15 cellular contexts compared by ENCODE assay signal in the genomic region with DNA sequence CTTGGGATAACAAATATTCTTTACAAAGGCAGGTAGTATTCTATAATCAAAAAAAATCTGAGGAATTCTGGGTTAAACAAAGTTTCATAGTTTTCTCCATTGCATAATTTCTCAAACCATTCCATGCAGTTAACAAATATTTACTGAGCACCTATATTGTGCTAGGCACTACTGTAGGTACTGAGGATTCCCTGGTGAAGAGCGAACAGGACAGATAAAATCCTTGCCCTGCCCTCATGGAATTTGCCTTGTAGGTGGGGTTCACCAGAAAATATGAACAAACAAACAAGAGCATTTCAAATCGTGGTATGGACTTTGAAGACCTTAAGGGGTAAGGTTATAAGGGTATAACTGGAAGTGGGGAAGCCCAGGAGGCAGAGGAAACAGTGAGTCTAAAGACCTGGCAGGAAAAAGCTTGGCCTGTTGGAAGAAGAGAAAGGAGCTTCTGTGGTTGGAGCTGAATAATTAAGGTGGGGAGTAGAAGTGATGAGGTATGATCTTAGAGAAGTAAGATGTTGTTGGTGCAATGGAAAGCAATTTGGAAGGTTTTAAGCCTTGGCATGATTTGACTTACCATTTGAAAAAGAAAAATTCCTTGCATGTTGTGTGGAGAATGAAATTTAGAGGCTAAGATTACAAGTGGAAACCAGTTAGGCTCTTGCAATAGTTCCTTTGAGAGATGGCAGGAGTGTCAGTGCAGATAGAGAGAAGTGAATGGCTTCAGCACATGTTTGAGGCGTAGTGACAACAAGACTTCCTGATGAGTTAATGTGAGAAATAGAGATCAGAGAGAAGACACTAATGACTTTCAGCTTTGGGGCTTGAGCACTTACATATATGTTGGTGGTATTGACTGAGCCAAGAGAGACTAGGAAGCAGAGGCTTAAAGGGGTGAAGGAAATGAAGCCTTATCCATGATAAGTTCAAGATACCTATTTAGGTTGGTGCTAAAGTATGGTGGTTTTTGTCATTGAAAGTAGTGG. TPM values are rescaled to one million over a fixed set of nuclear protein-coding genes. Genes with fewer than 3 reads are reported as not detected.
DNase-seq lines count a peak whose midpoint lies in the region; ATAC-seq and TF ChIP-seq lines count a peak whose summit lies in the region.
"Had no signal": no experiment of that assay in that cellular context is flagged by ENCODE, and none has a peak within 500 bp of the region (broad histone marks: within the 10 kb centered on the region; RNA-seq: fewer than 3 reads in every experiment).

No MANE protein-coding gene starts in this region.

- no peak overlapping the region for H4K8ac ChIP-seq in mesendoderm (ENCODE audit: low read depth, low read length)

- no peaks in the 10 kb centered on the region for H3K9me3 Mint-ChIP-seq in activated T-helper 17 cell treated with anti-CD3 and anti-CD28 coated beads, Interleukin-2, amount 50 U/mL, for 72 hours
- H3K9me3 Mint-ChIP-seq: dendritic cell treated with granulocyte-macrophage colony-stimulating factor and Interleukin-4, amounts not matched to agents 40 ng/mL and 50 ng/mL, for 4 days; memory B cell had no signal

- no CpG with 5 or more reads among the region's 3 CpGs for WGBS in mesendoderm (ENCODE audit: extremely low coverage, insufficient coverage, low lambda C conversion rate)
- WGBS in esophagus muscularis mucosa: 88% methylated on average over 3 of the region's 3 CpGs

- no peak overlapping the region for H2AK5ac ChIP-seq in mesendoderm (ENCODE audit: low read length)

- H3K36me3 ChIP-seq in mesendoderm (ENCODE audit: control insufficient read depth, insufficient read depth, low read length): no peaks in the 10 kb centered on the region
- no peaks in the 10 kb centered on the region for H3K36me3 ChIP-seq in esophagus muscularis mucosa
- H3K36me3 ChIP-seq: pancreas had no signal

- H3K9ac ChIP-seq in mesendoderm (ENCODE audit: low read length): no peak overlapping the region

- H3K27me3 ChIP-seq in mesendoderm (ENCODE audit: insufficient read depth, low read length, poor library complexity) (no peaks in the 10 kb centered on the region), esophagus muscularis mucosa (no peaks in the 10 kb centered on the region)
- H3K27me3 ChIP-seq: pancreas had no signal

- no peak overlapping the region for H2BK5ac ChIP-seq in mesendoderm (ENCODE audit: low read length)

- no peak overlapping the region for H3K18ac ChIP-seq in mesendoderm (ENCODE audit: low read length)

- H3K79me2 ChIP-seq in mesendoderm (ENCODE audit: control insufficient read depth, insufficient read depth, low read length): no peaks in the 10 kb centered on the region

- intact Hi-C loops in esophagus muscularis mucosa (cut with DNase I): loop anchor here (10.0 kb wide), 1 partner anchor 60 kb away; a partner anchor contains a TSS

- no peak overlapping the region for H4K5ac ChIP-seq in mesendoderm (ENCODE audit: low read length)

- ATAC-seq in GM19043 (IDR thresholded peaks at IDR 0.05; ENCODE audit: low read depth, unreplicated experiment) (peak; percentile 48), HG02885 (IDR thresholded peaks at IDR 0.05; ENCODE audit: poor library complexity, unreplicated experiment) (peak; percentile 73)
- ATAC-seq in activated T-helper 17 cell treated with anti-CD3 and anti-CD28 coated beads, Interleukin-2, amount 50 U/mL, for 72 hours (replicated peaks): peak; percentile 77
- ATAC-seq: pancreas had no signal

- H3K56ac ChIP-seq in mesendoderm (ENCODE audit: low read length): no peak overlapping the region

- no peak overlapping the region for H3K4me3 Mint-ChIP-seq in activated T-helper 17 cell treated with anti-CD3 and anti-CD28 coated beads, Interleukin-2, amount 50 U/mL, for 72 hours
- H3K4me3 Mint-ChIP-seq: B cell; dendritic cell treated with granulocyte-macrophage colony-stimulating factor and Interleukin-4, amounts not matched to agents 40 ng/mL and 50 ng/mL, for 4 days; memory B cell; stimulated activated naive B cell treated with anti-CD40 and anti-IgM and Interleukin-4, amounts not matched to agents 10 μg/mL and 1 μg/mL and 100 μg/mL, for 72 hours had no signal

- no peak overlapping the region for H3K27ac Mint-ChIP-seq in activated T-helper 17 cell treated with anti-CD3 and anti-CD28 coated beads, Interleukin-2, amount 50 U/mL, for 72 hours
- H3K27ac Mint-ChIP-seq: B cell; dendritic cell treated with granulocyte-macrophage colony-stimulating factor and Interleukin-4, amounts not matched to agents 40 ng/mL and 50 ng/mL, for 4 days; memory B cell; stimulated activated naive B cell treated with anti-CD40 and anti-IgM and Interleukin-4, amounts not matched to agents 10 μg/mL and 1 μg/mL and 100 μg/mL, for 72 hours had no signal

- peaks cover 6% of the 10 kb centered on the region for H3K4me1 Mint-ChIP-seq in activated T-helper 17 cell treated with anti-CD3 and anti-CD28 coated beads, Interleukin-2, amount 50 U/mL, for 72 hours
- H3K4me1 Mint-ChIP-seq: B cell, memory B cell had no signal

- no peak for TF ChIP-seq EP300 in esophagus muscularis mucosa (IDR thresholded peaks at IDR 0.05)

- DNase-seq in GM13977 (ENCODE audit: low spot score) (peak; percentile 30), mesendoderm (no peak), glomerular visceral epithelial cell (ENCODE audit: extremely low spot score) (no peak), esophagus muscularis mucosa (ENCODE audit: extremely low spot score) (no peak), NCI-H187 treated with DMSO at 0.1 percent for 48 hours (lab: John Stamatoyannopoulos, UW) (no peak)
- DNase-seq: NCI-H1092 treated with DMSO at 0.1 percent for 48 hours; NCI-H524 treated with DMSO at 0.1 percent for 48 hours; pancreas; stimulated activated naive B cell treated with anti-CD40 and anti-IgM and Interleukin-4, amounts not matched to agents 10 μg/mL and 1 μg/mL and 100 μg/mL, for 72 hours had no signal

- H3K4ac ChIP-seq in mesendoderm (ENCODE audit: low read depth, low read length): no peak overlapping the region

- no peak overlapping the region for H3K4me2 ChIP-seq in mesendoderm (ENCODE audit: low read length)

- no peaks in the 10 kb centered on the region for H3K36me3 Mint-ChIP-seq in activated T-helper 17 cell treated with anti-CD3 and anti-CD28 coated beads, Interleukin-2, amount 50 U/mL, for 72 hours (ENCODE audit: low read depth)
- H3K36me3 Mint-ChIP-seq: memory B cell; stimulated activated naive B cell treated with anti-CD40 and anti-IgM and Interleukin-4, amounts not matched to agents 10 μg/mL and 1 μg/mL and 100 μg/mL, for 72 hours had no signal

- no peaks in the 10 kb centered on the region for H3K27me3 Mint-ChIP-seq in activated T-helper 17 cell treated with anti-CD3 and anti-CD28 coated beads, Interleukin-2, amount 50 U/mL, for 72 hours
- H3K27me3 Mint-ChIP-seq: B cell; dendritic cell treated with granulocyte-macrophage colony-stimulating factor and Interleukin-4, amounts not matched to agents 40 ng/mL and 50 ng/mL, for 4 days; stimulated activated naive B cell treated with anti-CD40 and anti-IgM and Interleukin-4, amounts not matched to agents 10 μg/mL and 1 μg/mL and 100 μg/mL, for 72 hours had no signal

- no peak overlapping the region for H3K23ac ChIP-seq in mesendoderm (ENCODE audit: low read length)

- H3K9me3 ChIP-seq in esophagus muscularis mucosa: no peaks in the 10 kb centered on the region
- H3K9me3 ChIP-seq: pancreas had no signal

- TF ChIP-seq CTCF in GM13977 (IDR thresholded peaks at IDR 0.05; ENCODE audit: extremely low read depth, insufficient read depth, missing control alignments) (no peak), esophagus muscularis mucosa (IDR thresholded peaks at IDR 0.05) (no peak)

- H3K4me1 ChIP-seq in mesendoderm (ENCODE audit: control insufficient read depth, low read depth, low read length) (no peaks in the 10 kb centered on the region), esophagus muscularis mucosa (peaks cover 0 to 11% (median 7%) of the 10 kb centered on the region in 4 donors)
- H3K4me1 ChIP-seq: pancreas had no signal

- H3K79me1 ChIP-seq in mesendoderm (ENCODE audit: low read length): no peaks in the 10 kb centered on the region

- in situ Hi-C loops in GM13977 (cut with MboI; ENCODE audit: low pct_unique_long_range_greater_than_20kb, low sequenced_read_pairs, unreplicated experiment): no loop called here

- no peak overlapping the region for H3K4me3 ChIP-seq in mesendoderm (ENCODE audit: low read length)
- no peak overlapping the region for H3K4me3 ChIP-seq in esophagus muscularis mucosa
- H3K4me3 ChIP-seq: pancreas had no signal

- H2BK120ac ChIP-seq in mesendoderm (ENCODE audit: low read depth, low read length): no peak overlapping the region

- no peak overlapping the region for H3K27ac ChIP-seq in mesendoderm (ENCODE audit: low read depth, low read length)
- H3K27ac ChIP-seq in esophagus muscularis mucosa (replicated peaks in 1 of 4): no peak overlapping the region
- H3K27ac ChIP-seq: pancreas had no signal

- no peak overlapping the region for H2BK15ac ChIP-seq in mesendoderm (replicated peaks; ENCODE audit: low read depth)

- no peak for TF ChIP-seq POLR2A in esophagus muscularis mucosa (IDR thresholded peaks at IDR 0.05; ENCODE audit: low read depth)

RNA-seq across cellular contexts. Expression of a gene that starts 55.7 kb away (rescaled TPM):
- total RNA-seq in activated T-helper 17 cell treated with anti-CD3 and anti-CD28 coated beads, Interleukin-2, amount 50 U/mL, for 72 hours: 100 to 1,000 TPM in 1 of 2 donors, 10 to 100 TPM in 1; 87.9 to 134 TPM
- 91.1 TPM for polyA plus RNA-seq in mesendoderm (2013, experiment 1 of 2)
- 90.1 TPM for polyA plus RNA-seq in mesendoderm (2013, experiment 2 of 2)
- 100 to 1,000 TPM; 228 to 281 (median 266) TPM for total RNA-seq in esophagus muscularis mucosa
